ENCODE assay signal across 1 cellular context in the genomic region with DNA sequence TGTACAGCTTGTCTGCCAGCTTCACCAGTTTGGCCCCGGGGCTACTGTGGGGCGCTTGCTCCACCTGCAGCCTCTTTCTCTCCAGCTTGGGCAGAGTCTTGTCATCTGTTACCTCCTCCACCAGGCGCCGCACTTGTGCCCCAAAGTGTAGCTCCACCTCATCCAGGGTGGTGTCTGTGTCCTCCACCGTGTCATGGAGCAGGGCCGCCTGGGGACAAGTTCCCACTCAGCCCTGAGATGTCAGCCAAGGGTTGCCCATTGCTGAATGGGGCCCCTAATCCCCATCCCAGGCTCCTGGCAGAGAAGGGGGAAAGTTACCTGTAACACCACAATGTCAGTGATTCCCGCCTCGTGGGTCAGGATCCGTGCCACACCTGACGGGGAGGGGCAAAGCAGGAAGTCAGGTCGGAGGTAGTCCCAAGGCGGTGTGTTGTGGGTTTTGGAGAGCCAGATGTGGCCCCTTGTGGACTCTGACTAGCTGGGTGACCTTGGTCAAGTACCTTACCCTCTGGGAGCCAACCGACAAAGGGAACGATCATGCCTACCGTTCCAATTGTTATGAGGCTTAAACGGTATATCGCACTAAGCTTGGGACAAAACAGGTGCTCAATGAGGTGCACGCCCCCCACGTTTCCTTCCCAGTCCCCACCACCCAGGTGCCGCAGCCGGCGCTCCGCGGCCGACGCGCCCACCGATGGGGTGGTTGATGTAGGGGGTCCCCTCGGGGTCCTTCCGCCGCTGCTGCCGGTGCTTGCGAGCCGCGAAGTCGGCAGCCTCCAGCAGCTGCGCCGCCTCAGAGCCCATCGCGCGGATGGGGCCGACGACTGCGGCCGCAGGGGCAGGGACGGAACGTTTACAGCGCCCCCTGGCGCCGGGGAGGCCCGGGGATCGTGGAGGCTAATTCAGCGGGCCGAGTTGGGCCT.
TF ChIP-seq lines count a peak whose summit lies in the region.

A gene with protein sequence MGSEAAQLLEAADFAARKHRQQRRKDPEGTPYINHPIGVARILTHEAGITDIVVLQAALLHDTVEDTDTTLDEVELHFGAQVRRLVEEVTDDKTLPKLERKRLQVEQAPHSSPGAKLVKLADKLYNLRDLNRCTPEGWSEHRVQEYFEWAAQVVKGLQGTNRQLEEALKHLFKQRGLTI (minus strand): TSS at position 813 of the 923 bp plus-strand sequence. CDS start 9 bp downstream, at position 804.

TF ChIP-seq in HepG2, 621 proteins besides CTCF, POLR2A, EP300 and RAD21 (continued from another document and continues in another):
- peak; percentile 92 for TF ChIP-seq ZFX (CRISPR knock-in tag; IDR thresholded peaks at IDR 0.05; ENCODE audit: low read depth)
- peak; percentile 23; the same call in 1 of the 2 replicates for TF ChIP-seq MIER3 (CRISPR knock-in tag; IDR thresholded peaks at IDR 0.05; ENCODE audit: borderline replicate concordance)
- TF ChIP-seq SMAD9 (CRISPR knock-in tag; IDR thresholded peaks at IDR 0.05), result no peak
- no peak for TF ChIP-seq ZNF34 (CRISPR knock-in tag; IDR thresholded peaks at IDR 0.05; ENCODE audit: borderline replicate concordance)
- no peak for TF ChIP-seq ZNF10 (CRISPR knock-in tag; IDR thresholded peaks at IDR 0.05; ENCODE audit: borderline replicate concordance, low read depth)
- TF ChIP-seq ZNF282 (IDR thresholded peaks at IDR 0.05; ENCODE audit: partially characterized antibody), result no peak
- TF ChIP-seq ZNF251 (CRISPR knock-in tag; IDR thresholded peaks at IDR 0.05), result no peak
- TF ChIP-seq ZNF33A (CRISPR knock-in tag; IDR thresholded peaks at IDR 0.05; ENCODE audit: borderline replicate concordance), result no peak
- TF ChIP-seq ZNF451 (CRISPR knock-in tag; IDR thresholded peaks at IDR 0.05), result 0 out of 2 replicates have a peak, but pooled peaks have one; percentile 28
- TF ChIP-seq, protein P1, sequence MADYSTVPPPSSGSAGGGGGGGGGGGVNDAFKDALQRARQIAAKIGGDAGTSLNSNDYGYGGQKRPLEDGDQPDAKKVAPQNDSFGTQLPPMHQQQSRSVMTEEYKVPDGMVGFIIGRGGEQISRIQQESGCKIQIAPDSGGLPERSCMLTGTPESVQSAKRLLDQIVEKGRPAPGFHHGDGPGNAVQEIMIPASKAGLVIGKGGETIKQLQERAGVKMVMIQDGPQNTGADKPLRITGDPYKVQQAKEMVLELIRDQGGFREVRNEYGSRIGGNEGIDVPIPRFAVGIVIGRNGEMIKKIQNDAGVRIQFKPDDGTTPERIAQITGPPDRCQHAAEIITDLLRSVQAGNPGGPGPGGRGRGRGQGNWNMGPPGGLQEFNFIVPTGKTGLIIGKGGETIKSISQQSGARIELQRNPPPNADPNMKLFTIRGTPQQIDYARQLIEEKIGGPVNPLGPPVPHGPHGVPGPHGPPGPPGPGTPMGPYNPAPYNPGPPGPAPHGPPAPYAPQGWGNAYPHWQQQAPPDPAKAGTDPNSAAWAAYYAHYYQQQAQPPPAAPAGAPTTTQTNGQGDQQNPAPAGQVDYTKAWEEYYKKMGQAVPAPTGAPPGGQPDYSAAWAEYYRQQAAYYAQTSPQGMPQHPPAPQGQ (CRISPR knock-in tag; IDR thresholded peaks at IDR 0.05; ENCODE audit: borderline replicate concordance), result no peak
- no peak for TF ChIP-seq CBX2 (IDR thresholded peaks at IDR 0.05; ENCODE audit: low read depth, low read length)
- TF ChIP-seq CBX2 (CRISPR knock-in tag; IDR thresholded peaks at IDR 0.05; ENCODE audit: low read depth), result no peak
- TF ChIP-seq GLI4 (CRISPR knock-in tag; IDR thresholded peaks at IDR 0.05; ENCODE audit: borderline replicate concordance), result peak; percentile 79; the same call in 1 of the 2 replicates
- TF ChIP-seq ZNF652 (CRISPR knock-in tag; IDR thresholded peaks at IDR 0.05; ENCODE audit: borderline replicate concordance, low read depth), result no peak
- TF ChIP-seq ZNF639 (CRISPR knock-in tag; conservative IDR thresholded peaks at IDR 0.05), result peak; percentile 76
- no peak; the same call in 1 of the 2 replicates for TF ChIP-seq BRD4 (CRISPR knock-in tag; IDR thresholded peaks at IDR 0.05)
- TF ChIP-seq ZNF317 (CRISPR knock-in tag; IDR thresholded peaks at IDR 0.05), result peak; percentile 59; the same call in 1 of the 2 replicates
- no peak for TF ChIP-seq PRMT3 (CRISPR knock-in tag; IDR thresholded peaks at IDR 0.05; ENCODE audit: borderline replicate concordance, low read depth)
- TF ChIP-seq ZNF644 (CRISPR knock-in tag; IDR thresholded peaks at IDR 0.05; ENCODE audit: low read depth), result no peak; the same call in 1 of the 2 replicates
- TF ChIP-seq SOX6 (IDR thresholded peaks at IDR 0.05), result no peak
- peak; percentile 63 for TF ChIP-seq SOX6 (CRISPR knock-in tag; IDR thresholded peaks at IDR 0.05)
- no peak for TF ChIP-seq MEF2D (CRISPR knock-in tag; IDR thresholded peaks at IDR 0.05)
- no peak for TF ChIP-seq ZNF547 (CRISPR knock-in tag; IDR thresholded peaks at IDR 0.05)
- no peak for TF ChIP-seq ATF7-NPFF (CRISPR knock-in tag; IDR thresholded peaks at IDR 0.05; ENCODE audit: low read depth)
- no peak for TF ChIP-seq ZBTB8A (CRISPR knock-in tag; IDR thresholded peaks at IDR 0.05; ENCODE audit: borderline replicate concordance, low read depth)
- TF ChIP-seq EHMT2 (IDR thresholded peaks at IDR 0.05; ENCODE audit: borderline replicate concordance, low read depth, low read length), result no peak
- TF ChIP-seq RARG (CRISPR knock-in tag; IDR thresholded peaks at IDR 0.05; ENCODE audit: low read depth), result no peak
- 0 out of 2 replicates have a peak, but pooled peaks have one; percentile 31 for TF ChIP-seq PRDM10 (CRISPR knock-in tag; IDR thresholded peaks at IDR 0.05; ENCODE audit: low read depth)
- TF ChIP-seq ZBTB7A (CRISPR knock-in tag; IDR thresholded peaks at IDR 0.05), result peak; percentile 71; the same call in 1 of the 2 replicates
- 0 out of 2 replicates have a peak, but pooled peaks have one; percentile 49 for TF ChIP-seq ZNF572 (CRISPR knock-in tag; IDR thresholded peaks at IDR 0.05)
- no peak for TF ChIP-seq ZKSCAN1 (IDR thresholded peaks at IDR 0.05; ENCODE audit: low read length)
- TF ChIP-seq ASH2L (IDR thresholded peaks at IDR 0.05; ENCODE audit: insufficient read length, low read depth, low read length), result peak; percentile 64
- peak; percentile 58 for TF ChIP-seq ZNF18 (CRISPR knock-in tag; IDR thresholded peaks at IDR 0.05; ENCODE audit: insufficient replicate concordance)
- TF ChIP-seq CREBL2 (CRISPR knock-in tag; IDR thresholded peaks at IDR 0.05; ENCODE audit: borderline replicate concordance), result no peak
- TF ChIP-seq ZSCAN12 (CRISPR knock-in tag; IDR thresholded peaks at IDR 0.05), result no peak
- peak; percentile 43 for TF ChIP-seq NFKBIZ (CRISPR knock-in tag; IDR thresholded peaks at IDR 0.05)
- no peak for TF ChIP-seq TOE1 (CRISPR knock-in tag; IDR thresholded peaks at IDR 0.05)
- no peak for TF ChIP-seq HMGA1 (CRISPR knock-in tag; conservative IDR thresholded peaks at IDR 0.05)
- TF ChIP-seq, protein P2, sequence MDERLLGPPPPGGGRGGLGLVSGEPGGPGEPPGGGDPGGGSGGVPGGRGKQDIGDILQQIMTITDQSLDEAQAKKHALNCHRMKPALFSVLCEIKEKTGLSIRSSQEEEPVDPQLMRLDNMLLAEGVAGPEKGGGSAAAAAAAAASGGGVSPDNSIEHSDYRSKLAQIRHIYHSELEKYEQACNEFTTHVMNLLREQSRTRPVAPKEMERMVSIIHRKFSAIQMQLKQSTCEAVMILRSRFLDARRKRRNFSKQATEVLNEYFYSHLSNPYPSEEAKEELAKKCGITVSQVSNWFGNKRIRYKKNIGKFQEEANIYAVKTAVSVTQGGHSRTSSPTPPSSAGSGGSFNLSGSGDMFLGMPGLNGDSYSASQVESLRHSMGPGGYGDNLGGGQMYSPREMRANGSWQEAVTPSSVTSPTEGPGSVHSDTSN (CRISPR knock-in tag; IDR thresholded peaks at IDR 0.05), result no peak
- TF ChIP-seq KAT2B (IDR thresholded peaks at IDR 0.05; ENCODE audit: borderline replicate concordance, low read depth, low read length), result no peak
- 0 out of 2 replicates have a peak, but pooled peaks have one; percentile 58 for TF ChIP-seq TEF (CRISPR knock-in tag; IDR thresholded peaks at IDR 0.05)
- TF ChIP-seq ARID2 (CRISPR knock-in tag; IDR thresholded peaks at IDR 0.05; ENCODE audit: borderline replicate concordance), result no peak
- no peak for TF ChIP-seq ZNF367 (CRISPR knock-in tag; IDR thresholded peaks at IDR 0.05; ENCODE audit: borderline replicate concordance)
- TF ChIP-seq CENPX (CRISPR knock-in tag; IDR thresholded peaks at IDR 0.05), result no peak
- TF ChIP-seq ZMYM4 (CRISPR knock-in tag; IDR thresholded peaks at IDR 0.05), result peak; percentile 94
- no peak; the same call in 1 of the 2 replicates for TF ChIP-seq SMYD3 (CRISPR knock-in tag; IDR thresholded peaks at IDR 0.05)
- peak; percentile 90 for TF ChIP-seq NCOA1 (CRISPR knock-in tag; IDR thresholded peaks at IDR 0.05)
- no peak; the same call in 1 of the 2 replicates for TF ChIP-seq HES4 (CRISPR knock-in tag; IDR thresholded peaks at IDR 0.05; ENCODE audit: borderline replicate concordance)
- peak; percentile 62; the same call in 1 of the 2 replicates for TF ChIP-seq ZBTB25 (CRISPR knock-in tag; IDR thresholded peaks at IDR 0.05)
- TF ChIP-seq ZNF839 (CRISPR knock-in tag; IDR thresholded peaks at IDR 0.05; ENCODE audit: borderline replicate concordance), result 0 out of 2 replicates have a peak, but pooled peaks have one; percentile 62
- TF ChIP-seq ZNF878 (CRISPR knock-in tag; IDR thresholded peaks at IDR 0.05), result no peak
- TF ChIP-seq HOXA9 (CRISPR knock-in tag; IDR thresholded peaks at IDR 0.05; ENCODE audit: borderline replicate concordance), result no peak; the same call in 1 of the 2 replicates
- no peak for TF ChIP-seq PAF1 (CRISPR knock-in tag; IDR thresholded peaks at IDR 0.05)
- TF ChIP-seq ZNF24 (IDR thresholded peaks at IDR 0.05), result no peak
- TF ChIP-seq ZNF460 (CRISPR knock-in tag; IDR thresholded peaks at IDR 0.05; ENCODE audit: borderline replicate concordance), result no peak
- TF ChIP-seq ZNF335 (CRISPR knock-in tag; IDR thresholded peaks at IDR 0.05), result no peak
